19 cellular contexts compared by ENCODE assay signal in genomic region chr2:200681731-200682130, GRCh38.
"Had no signal": no experiment of that assay in that cellular context is flagged by ENCODE, and none has a peak within 500 bp of the region (broad histone marks: within the 10 kb centered on the region; RNA-seq: fewer than 3 reads in every experiment).

No MANE protein-coding gene starts in this region.

- H3K27ac ChIP-seq: epithelial cell of prostate, hepatocyte, stomach, testis had no signal

- H3K36me3 ChIP-seq: stomach had no signal

- H3K79me2 ChIP-seq: hepatocyte had no signal

- H3K9me3 ChIP-seq: stomach, testis had no signal

- H2AFZ ChIP-seq: hepatocyte had no signal

- ATAC-seq: activated CD4-positive, CD25-positive, alpha-beta regulatory T cell treated with anti-CD3 and anti-CD28 coated beads, Interleukin-2, amount 50 U/mL, for 24 hours; effector memory CD8-positive, alpha-beta T cell; left colon had no signal

- DNase-seq: activated CD4-positive, alpha-beta T cell treated with anti-CD3 and anti-CD28 coated beads, Interleukin-2, amount 10 ng/mL, durations not matched to agents 7 days and 5 days; activated CD8-positive, alpha-beta memory T cell treated with anti-CD3 and anti-CD28 coated beads, Interleukin-2, amount 50 U/mL, for 48 hours; activated effector memory CD4-positive, alpha-beta T cell treated with Interleukin-2 at 50 U/mL for 16 hours; activated naive CD4-positive, alpha-beta T cell treated with anti-CD3 and anti-CD28 coated beads, Interleukin-2, amount 50 U/mL, for 16 hours; activated T-cell treated with anti-CD3 and anti-CD28 coated beads, Interleukin-2, amount 50 U/mL, for 48 hours; effector memory CD8-positive, alpha-beta T cell; foreskin fibroblast; left colon; midbrain; retina; stimulated activated CD4-positive, alpha-beta T cell treated with anti-CD3 and anti-CD28 coated beads, Interleukin-2, amount 100 ng/mL, for 48 hours; stomach; T1000; testis had no signal

- H3K4me3 ChIP-seq: hepatocyte, lung, skin epidermis, stomach, testis had no signal

- H3K27me3 ChIP-seq: hepatocyte, stomach, testis had no signal

- H3K4me2 ChIP-seq: hepatocyte had no signal
